In the genomic region with DNA sequence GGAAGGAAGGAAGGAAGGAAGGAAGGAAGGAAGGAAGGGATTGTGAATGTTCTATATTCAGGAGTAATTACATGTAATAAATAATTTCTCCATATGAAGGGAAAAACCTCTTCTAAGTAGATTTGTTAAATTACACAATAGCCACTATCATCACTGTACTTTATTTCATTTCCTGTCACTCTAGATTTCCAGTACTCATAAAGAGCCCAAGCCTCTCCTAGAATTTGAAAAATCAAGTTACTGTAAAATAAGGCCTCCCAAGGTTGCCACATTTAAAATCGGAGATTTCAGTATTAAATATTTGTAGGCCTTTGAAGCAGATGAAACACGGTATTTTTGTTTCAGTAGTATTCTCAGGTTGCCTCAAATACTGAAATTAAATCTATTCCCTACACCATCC, we compare ENCODE assay signal across 35 cellular contexts.
"Had no signal": no experiment of that assay in that cellular context is flagged by ENCODE, and none has a peak within 500 bp of the region (broad histone marks: within the 10 kb centered on the region; RNA-seq: fewer than 3 reads in every experiment).

No MANE protein-coding gene starts in this region.

- H3K27me3 ChIP-seq: MG63 had no signal

- H3K36me3 ChIP-seq: MG63 had no signal

- H3K9me3 ChIP-seq: MG63 had no signal

- DNase-seq: Karpas-422, Kasumi-1, MG63, MM.1S, MV-4-11, NCI-H1048, NCI-H1092, NCI-H1092 treated with DMSO at 0.1 percent for 48 hours, NCI-H1105, NCI-H1105 treated with DMSO at 0.1 percent for 48 hours, NCI-H1417, NCI-H1417 treated with DMSO at 0.1 percent for 48 hours, NCI-H1436, NCI-H1436 treated with DMSO at 0.1 percent for 48 hours, NCI-H146, NCI-H1694, NCI-H1694 treated with DMSO at 0.1 percent for 48 hours, NCI-H187, NCI-H187 treated with DMSO at 0.1 percent for 48 hours, NCI-H1930, NCI-H2029, NCI-H2029 treated with DMSO at 0.1 percent for 48 hours, NCI-H2081, NCI-H2081 treated with DMSO at 0.1 percent for 48 hours, NCI-H2107, NCI-H2171, NCI-H2171 treated with DMSO at 0.1 percent for 48 hours, NCI-H2227 treated with DMSO at 0.1 percent for 48 hours, NCI-H226, NCI-H345, NCI-H446, NCI-H446 treated with DMSO at 0.1 percent for 48 hours, NCI-H510A, NCI-H510A treated with DMSO at 0.1 percent for 48 hours, NCI-H524 had no signal

- H3K4me3 ChIP-seq: MG63 had no signal
